ENCODE assay signal across 1 cellular context in genomic region chr19:3514930-3515329, GRCh38.
TF ChIP-seq lines count a peak whose summit lies in the region.

No MANE protein-coding gene starts in this region.

TF ChIP-seq in GM23338, 12 proteins besides CTCF, POLR2A, EP300 and RAD21 (continued from another document):
- TF ChIP-seq ZNF462 (CRISPR knock-in tag; IDR thresholded peaks at IDR 0.05), result no peak
- TF ChIP-seq REST (IDR thresholded peaks at IDR 0.05; ENCODE audit: unreplicated experiment), result no peak
- no peak for TF ChIP-seq ETS1 (IDR thresholded peaks at IDR 0.05)
- no peak for TF ChIP-seq POLR2AphosphoS5 (IDR thresholded peaks at IDR 0.05; ENCODE audit: low read depth)
- no peak for TF ChIP-seq ZNF331 (CRISPR knock-in tag; IDR thresholded peaks at IDR 0.05; ENCODE audit: low read depth)
- TF ChIP-seq JUNB (IDR thresholded peaks at IDR 0.05; ENCODE audit: unreplicated experiment), result no peak
